Comparison of ENCODE assay signal across 10 cellular contexts in the genomic region with DNA sequence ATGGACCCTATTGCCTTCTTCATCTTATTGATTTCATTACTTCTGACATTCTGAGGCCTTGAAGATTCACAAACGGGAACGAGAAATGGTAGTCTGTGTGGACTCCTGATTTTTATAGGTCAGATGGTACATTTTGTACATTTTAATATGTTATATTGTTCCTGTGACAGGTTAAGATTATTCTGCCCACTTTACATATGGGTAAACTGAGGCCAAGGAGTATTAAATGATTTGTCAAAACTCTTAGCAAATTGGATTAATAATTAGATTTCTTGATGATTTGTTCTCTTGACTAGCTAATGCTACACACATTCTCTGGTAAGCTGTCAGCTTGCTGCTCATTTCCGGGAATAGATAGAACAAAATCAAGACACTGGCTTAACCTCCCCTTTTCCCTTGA. TPM values are rescaled to one million over a fixed set of nuclear protein-coding genes. Genes with fewer than 3 reads are reported as not detected.
A peak's percentile ranks its signal among the peaks of the same experiment; 100 is the strongest.
DNase-seq lines count a peak whose midpoint lies in the region; ATAC-seq, FAIRE-seq and TF ChIP-seq lines count a peak whose summit lies in the region.
"Had no signal": no experiment of that assay in that cellular context is flagged by ENCODE, and none has a peak within 500 bp of the region (broad histone marks: within the 10 kb centered on the region; RNA-seq: fewer than 3 reads in every experiment).

No MANE protein-coding gene starts in this region.

- H3K56ac ChIP-seq in H1 (replicated peaks; ENCODE audit: insufficient read length, low read depth, low read length) = no peak overlapping the region

- H3K79me1 ChIP-seq in H1 (ENCODE audit: low read depth, low read length) (peaks cover 20% of the 10 kb centered on the region), trophoblast cell (ENCODE audit: low read length) (peaks cover 16% of the 10 kb centered on the region)

- peak overlapping the region; percentile 17 for H3K27ac Mint-ChIP-seq in CD8-positive, alpha-beta T cell

- no peaks in the 10 kb centered on the region for H3K9me3 Mint-ChIP-seq in CD8-positive, alpha-beta T cell

- CTCF ChIA-PET in CD8-positive, alpha-beta T cell (lab: Charles Lee) = interaction anchor here (11.2 kb wide), 1 partner anchor 12 kb away, joined by 154 read pairs; a partner anchor contains a TSS
- CTCF ChIA-PET in H1 (lab: Charles Lee; ENCODE audit: partially characterized antibody) = interaction anchor here (1.3 to 13.6 kb wide), 2 partner anchors 9 to 10 kb away, joined by 4 to 196 read pairs; a partner anchor contains a TSS

- no peak for TF ChIP-seq EP300 in H1 (IDR thresholded peaks at IDR 0.05; ENCODE audit: borderline replicate concordance in 1 of 2, low read depth in 2 of 2, low read length in 2 of 2)

- DNase-seq in CD8-positive, alpha-beta T cell = no peak
- no peak for DNase-seq in H1 (ENCODE audit: low read depth in 1 of 2, low spot score in 2 of 2)
- no peak for DNase-seq in trophoblast cell
- no peak for DNase-seq in BE2C
- no peak for DNase-seq in islet precursor cell
- DNase-seq in NCI-H510A (lab: John Stamatoyannopoulos, UW) = no peak
- no peak for DNase-seq in NCI-H146 treated with DMSO at 0.1 percent for 48 hours (lab: John Stamatoyannopoulos, UW; ENCODE audit: unreplicated experiment)
- DNase-seq: erythroblast, ovary had no signal

- H2BK20ac ChIP-seq in H1 (ENCODE audit: low read length) = no peak overlapping the region

- peaks cover 43% of the 10 kb centered on the region for H3K4me1 Mint-ChIP-seq in CD8-positive, alpha-beta T cell (ENCODE audit: low read depth)

- no peak overlapping the region for H2BK120ac ChIP-seq in H1 (replicated peaks; ENCODE audit: low read depth, low read length)
- no peak overlapping the region for H2BK120ac ChIP-seq in trophoblast cell (ENCODE audit: insufficient read depth, low read length, poor library complexity)

- H3K27ac ChIP-seq in CD8-positive, alpha-beta T cell (ENCODE audit: low read depth, low read length) = no peak overlapping the region
- no peak overlapping the region for H3K27ac ChIP-seq in H1 (ENCODE audit: low read depth, low read length)
- no peak overlapping the region for H3K27ac ChIP-seq in trophoblast cell (ENCODE audit: low read depth, low read length)

- ATAC-seq in CD8-positive, alpha-beta T cell = no peak

- no peak overlapping the region for H2BK15ac ChIP-seq in H1 (ENCODE audit: low read length)

- no peaks in the 10 kb centered on the region for H3K9me2 ChIP-seq in Loucy (replicated peaks; ENCODE audit: low read depth, low read length)

- H3K27me3 ChIP-seq in CD8-positive, alpha-beta T cell (ENCODE audit: insufficient read depth, low read length) = no peaks in the 10 kb centered on the region
- H3K27me3 ChIP-seq in Loucy (ENCODE audit: insufficient read depth, low read length, poor library complexity, severe bottlenecking) (no peaks in the 10 kb centered on the region), H1 (replicated peaks in 1 of 4; ENCODE audit: control insufficient read depth in 3 of 4, extremely low read depth in 1 of 4, insufficient read depth in 3 of 4, low read length in 3 of 4) (no peaks in the 10 kb centered on the region), trophoblast cell (ENCODE audit: insufficient read depth, low read length) (no peaks in the 10 kb centered on the region), BE2C (no peaks in the 10 kb centered on the region)
- H3K27me3 ChIP-seq: ovary had no signal

- H4K5ac ChIP-seq in H1 (ENCODE audit: insufficient read length, low read depth, low read length) = no peak overlapping the region

- H3K4me3 ChIP-seq in CD8-positive, alpha-beta T cell (ENCODE audit: low read depth, low read length) = peak overlapping the region; percentile 85
- H3K4me3 ChIP-seq in Loucy (ENCODE audit: low read length, poor library complexity, severe bottlenecking) = peak overlapping the region; percentile 78
- peak overlapping the region in 1 of 4 experiments; percentile 91; a peak in 2 of 8 replicates for H3K4me3 ChIP-seq in H1 (ENCODE audit: extremely low read depth in 1 of 4, insufficient read depth in 2 of 4, low read depth in 3 of 4, low read length in 4 of 4)
- no peak overlapping the region for H3K4me3 ChIP-seq in trophoblast cell (ENCODE audit: low read depth, low read length)
- no peak overlapping the region for H3K4me3 ChIP-seq in BE2C (ENCODE audit: low read depth, low read length)

- H4K91ac ChIP-seq in H1 (replicated peaks; ENCODE audit: insufficient read length, low read length) = no peak overlapping the region
- H4K91ac ChIP-seq in trophoblast cell (ENCODE audit: low read depth, low read length) = no peak overlapping the region

- no peak overlapping the region for H3K4ac ChIP-seq in H1 (replicated peaks; ENCODE audit: insufficient read length, low read depth, low read length)
- peak overlapping the region; percentile 34 for H3K4ac ChIP-seq in trophoblast cell (ENCODE audit: low read depth, low read length)

- peak overlapping the region; percentile 89 for H3K4me2 ChIP-seq in Loucy (ENCODE audit: low read depth, low read length, poor library complexity, severe bottlenecking)
- peak overlapping the region; percentile 98 for H3K4me2 ChIP-seq in H1 (ENCODE audit: insufficient read depth in 1 of 2, low read depth in 2 of 2, low read length in 2 of 2)
- H3K4me2 ChIP-seq in trophoblast cell (ENCODE audit: low read length) = peak overlapping the region; percentile 90

- POLR2A ChIA-PET in CD8-positive, alpha-beta T cell (lab: Charles Lee) = interaction anchor here (1.6 to 5.8 kb wide), 4 partner anchors 8 to 127 kb away, joined by 4 to 145 read pairs (median 7); a partner anchor contains a TSS
- POLR2A ChIA-PET in H1 (lab: Charles Lee; ENCODE audit: partially characterized antibody) = interaction anchor here (0.5 to 8.2 kb wide), 12 partner anchors 8 to 221 kb away, joined by 3 to 254 read pairs (median 6); a partner anchor contains a TSS

- no peak; a peak in 1 of 3 replicates for TF ChIP-seq POLR2A in H1 (IDR thresholded peaks at IDR 0.05; ENCODE audit: control extremely low read depth in 1 of 2, low read depth in 2 of 2, low read length in 2 of 2)

- H3K18ac ChIP-seq in H1 (ENCODE audit: extremely low read depth, low read length) = no peak overlapping the region
- no peak overlapping the region for H3K18ac ChIP-seq in trophoblast cell (ENCODE audit: low read length)

- no peak overlapping the region for H3K23ac ChIP-seq in H1 (ENCODE audit: insufficient read length)
- no peak overlapping the region for H3K23ac ChIP-seq in trophoblast cell (ENCODE audit: low read length)

- H3K4me3 Mint-ChIP-seq in CD8-positive, alpha-beta T cell = peak overlapping the region; percentile 93

- peaks cover 36% of the 10 kb centered on the region for H3K79me2 ChIP-seq in Loucy (ENCODE audit: insufficient read depth, low read length)
- H3K79me2 ChIP-seq in H1 (ENCODE audit: control insufficient read depth in 1 of 2, insufficient read depth in 2 of 2, low read length in 2 of 2) = peaks cover 10 to 39% of the 10 kb centered on the region in 2 experiments
- H3K79me2 ChIP-seq in trophoblast cell (ENCODE audit: control insufficient read depth, insufficient read depth, low read length, poor library complexity) = peaks cover 16% of the 10 kb centered on the region

- FAIRE-seq in H1 (lab: Jason Lieb, UNC) = no peak

- H4K20me1 ChIP-seq in Loucy (ENCODE audit: insufficient read depth, low read length, poor library complexity, severe bottlenecking) = peaks cover 14% of the 10 kb centered on the region
- peaks cover 2 to 3% of the 10 kb centered on the region in 2 experiments for H4K20me1 ChIP-seq in H1 (replicated peaks in 1 of 2; ENCODE audit: control insufficient read depth in 1 of 2, insufficient read depth in 2 of 2, low read length in 2 of 2)

- no peak overlapping the region for H2BK5ac ChIP-seq in H1 (ENCODE audit: low read depth, low read length)
- H2BK5ac ChIP-seq in trophoblast cell (ENCODE audit: low read depth, low read length, poor library complexity) = no peak overlapping the region

- H4K12ac ChIP-seq in trophoblast cell (ENCODE audit: low read depth, low read length) = no peak overlapping the region

- peaks cover 40% of the 10 kb centered on the region for H3K36me3 Mint-ChIP-seq in CD8-positive, alpha-beta T cell

- H3F3A ChIP-seq in Loucy (ENCODE audit: low read depth) = no peaks in the 10 kb centered on the region

- intact Hi-C loops in CD8-positive, alpha-beta T cell (cut with DNase I, micrococcal nuclease) = no loop called here

- H3K9ac ChIP-seq in Loucy (ENCODE audit: low read depth, low read length, poor library complexity, severe bottlenecking) = peak overlapping the region; percentile 11
- H3K9ac ChIP-seq in H1 (replicated peaks in 1 of 4; ENCODE audit: extremely low read depth in 1 of 4, low read depth in 3 of 4, low read length in 3 of 4) = no peak overlapping the region
- no peak overlapping the region for H3K9ac ChIP-seq in trophoblast cell (ENCODE audit: low read length)

- H3K9me3 ChIP-seq in CD8-positive, alpha-beta T cell (ENCODE audit: low read length) = no peaks in the 10 kb centered on the region
- H3K9me3 ChIP-seq in Loucy (ENCODE audit: insufficient read depth, low read depth, low read length) = no peaks in the 10 kb centered on the region
- H3K9me3 ChIP-seq in H1 (ENCODE audit: insufficient read depth in 2 of 2, low read depth in 1 of 2, low read length in 1 of 2) = no peaks in the 10 kb centered on the region
- H3K9me3 ChIP-seq in trophoblast cell (ENCODE audit: insufficient read depth, low read depth, low read length) = no peaks in the 10 kb centered on the region
- no peaks in the 10 kb centered on the region for H3K9me3 ChIP-seq in BE2C
- H3K9me3 ChIP-seq: ovary had no signal

- H3K14ac ChIP-seq in H1 (ENCODE audit: insufficient read length) = no peak overlapping the region
- H3K14ac ChIP-seq in trophoblast cell (ENCODE audit: low read length) = no peak overlapping the region

- H2BK12ac ChIP-seq in H1 (ENCODE audit: low read depth, low read length) (no peak overlapping the region), trophoblast cell (ENCODE audit: low read length) (no peak overlapping the region)

- TF ChIP-seq RAD21 in H1 (IDR thresholded peaks at IDR 0.05 in 1 of 2, conservative IDR thresholded peaks at IDR 0.05 in 1 of 2; ENCODE audit: low read depth in 2 of 2, low read length in 2 of 2) = no peak

- no peaks in the 10 kb centered on the region for H3K27me3 Mint-ChIP-seq in CD8-positive, alpha-beta T cell (ENCODE audit: low read depth)

- H2AFZ ChIP-seq in Loucy (ENCODE audit: low read length) (no peak overlapping the region), H1 (ENCODE audit: low read length) (no peak overlapping the region), trophoblast cell (ENCODE audit: insufficient read depth, low read length, poor library complexity) (no peak overlapping the region)

- H3K36me3 ChIP-seq in CD8-positive, alpha-beta T cell (ENCODE audit: insufficient read depth, low read length) = peaks cover 7% of the 10 kb centered on the region
- peaks cover 2% of the 10 kb centered on the region; the same call in 1 of the 2 replicates for H3K36me3 ChIP-seq in Loucy (ENCODE audit: insufficient read depth, low read length)
- peaks cover 10 to 37% (median 28%) of the 10 kb centered on the region in 4 experiments for H3K36me3 ChIP-seq in H1 (ENCODE audit: control insufficient read depth in 2 of 4, insufficient read depth in 4 of 4, low read length in 3 of 4)
- peaks cover 10 to 25% of the 10 kb centered on the region in 2 experiments for H3K36me3 ChIP-seq in trophoblast cell (ENCODE audit: control insufficient read depth in 1 of 2, insufficient read depth in 2 of 2, low read length in 2 of 2)
- peaks cover 10% of the 10 kb centered on the region for H3K36me3 ChIP-seq in BE2C

- H3K23me2 ChIP-seq in H1 (ENCODE audit: low read depth, low read length) = peaks cover 8% of the 10 kb centered on the region; the same call in 1 of the 2 replicates

- H2AK5ac ChIP-seq in H1 (ENCODE audit: low read depth, low read length) (no peak overlapping the region), trophoblast cell (ENCODE audit: low read length) (no peak overlapping the region)

- H3K4me1 ChIP-seq in CD8-positive, alpha-beta T cell (ENCODE audit: insufficient read depth, low read length) = peaks cover 23% of the 10 kb centered on the region
- H3K4me1 ChIP-seq in Loucy (ENCODE audit: insufficient read depth, low read length, poor library complexity, severe bottlenecking) = peaks cover 41% of the 10 kb centered on the region
- H3K4me1 ChIP-seq in H1 (replicated peaks in 1 of 4; ENCODE audit: control insufficient read depth in 3 of 4, insufficient read depth in 4 of 4, low read length in 3 of 4) = peaks cover 0 to 5% (median 2%) of the 10 kb centered on the region in 4 experiments; a peak in 4 of 7 replicates
- H3K4me1 ChIP-seq in trophoblast cell (ENCODE audit: control insufficient read depth in 1 of 2, insufficient read depth in 2 of 2, low read length in 2 of 2) = peaks cover 2 to 12% of the 10 kb centered on the region in 2 experiments
- no peaks in the 10 kb centered on the region; the same call in 1 of the 2 replicates for H3K4me1 ChIP-seq in BE2C

- H4K8ac ChIP-seq in H1 (ENCODE audit: extremely low read depth, insufficient read depth, low read length) (no peak overlapping the region), trophoblast cell (ENCODE audit: low read depth, low read length) (no peak overlapping the region)

- 87% methylated on average over 3 of the region's 3 CpGs; no CpG with 5 or more reads in 1 of the 2 experiments for WGBS in H1 (ENCODE audit: extremely low coverage in 1 of 2, insufficient coverage in 1 of 2, insufficient read length in 1 of 2, insufficient replicate concordance in 2 of 2, low coverage in 1 of 2, low lambda C conversion rate in 2 of 2, missing lambda C conversion rate in 1 of 2), 2 experiments
- no CpG with 5 or more reads among the region's 3 CpGs for WGBS in trophoblast cell (ENCODE audit: extremely low coverage, insufficient coverage, insufficient read length)

- no peak for TF ChIP-seq CTCF in CD8-positive, alpha-beta T cell (IDR thresholded peaks at IDR 0.05)
- TF ChIP-seq CTCF in Loucy (conservative IDR thresholded peaks at IDR 0.05; ENCODE audit: low read length) = no peak
- TF ChIP-seq CTCF in H1 (IDR thresholded peaks at IDR 0.05; ENCODE audit: control extremely low read depth in 1 of 3, insufficient read depth in 1 of 3, low read depth in 1 of 3, low read length in 3 of 3) = no peak
- TF ChIP-seq CTCF in BE2C (IDR thresholded peaks at IDR 0.05; ENCODE audit: low read depth, low read length) = no peak

RNA-seq across cellular contexts. Expression of a gene that starts 1.9 kb away (rescaled TPM):
- total RNA-seq in CD8-positive, alpha-beta T cell = 10 to 100 TPM; 99.8 to 99.9 TPM
- total RNA-seq in H1 (2021; fragmentation: NEBNext Ultra II Directional; extraction: Animal tissue kit (Norgen Biotek cat#: 25700)) = 57.6 and 58.9 TPM in 2 replicates
- 72.7 and 75.3 TPM in 2 replicates for polyA plus RNA-seq in H1 (2011; rRNA removed)
- 53.4 TPM for polyA plus RNA-seq in H1 (2011; cell fraction: cytosol; rRNA removed)
- 63.8 TPM for polyA plus RNA-seq in H1 (2011; cell fraction: nucleus; rRNA removed)
- 41.9 to 50.1 TPM (median 45.5 TPM) in 4 replicates for polyA plus RNA-seq in H1 (2012, experiment 1 of 2)
- polyA plus RNA-seq in H1 (2012, experiment 2 of 2) = 60.5 TPM
- 37.7 TPM for polyA plus RNA-seq in H1 (2013, experiment 1 of 2)
- polyA plus RNA-seq in H1 (2013, experiment 2 of 2) = 38.8 TPM
- 63.2 and 71.0 TPM in 2 replicates for polyA minus RNA-seq in H1 (2011; rRNA and poly(A)+ RNA removed)
- polyA minus RNA-seq in H1 (2011; cell fraction: cytosol; rRNA and poly(A)+ RNA removed) = 44.5 TPM
- 36.9 TPM for polyA minus RNA-seq in H1 (2011; cell fraction: nucleus; rRNA and poly(A)+ RNA removed)
- polyA plus RNA-seq in trophoblast cell (2013) = 39.8 and 41.7 TPM in 2 replicates
- polyA plus RNA-seq in BE2C (2012; ENCODE audit: insufficient read depth, insufficient read length, low read depth) = 40.1 TPM

RNA-seq across cellular contexts. Expression of a gene that starts 8.4 kb away (rescaled TPM):
- not detected for total RNA-seq in CD8-positive, alpha-beta T cell
- total RNA-seq in H1 (2021; fragmentation: NEBNext Ultra II Directional; extraction: Animal tissue kit (Norgen Biotek cat#: 25700)) = 20.8 and 23.2 TPM in 2 replicates
- polyA plus RNA-seq in H1 (2011; rRNA removed) = 12.1 and 18.4 TPM in 2 replicates
- polyA plus RNA-seq in H1 (2011; cell fraction: cytosol; rRNA removed) = 19.9 TPM
- polyA plus RNA-seq in H1 (2011; cell fraction: nucleus; rRNA removed) = 13.5 TPM
- 15.6 to 20.5 TPM (median 19.3 TPM) in 4 replicates for polyA plus RNA-seq in H1 (2012, experiment 1 of 2)
- polyA plus RNA-seq in H1 (2012, experiment 2 of 2) = 13.7 TPM
- polyA plus RNA-seq in H1 (2013, experiment 1 of 2) = 21.5 TPM
- 21.8 TPM for polyA plus RNA-seq in H1 (2013, experiment 2 of 2)
- 20.7 and 28.4 TPM in 2 replicates for polyA minus RNA-seq in H1 (2011; rRNA and poly(A)+ RNA removed)
- polyA minus RNA-seq in H1 (2011; cell fraction: cytosol; rRNA and poly(A)+ RNA removed) = 13.6 TPM
- polyA minus RNA-seq in H1 (2011; cell fraction: nucleus; rRNA and poly(A)+ RNA removed) = 21.7 TPM
- 13.6 and 14.2 TPM in 2 replicates for polyA plus RNA-seq in trophoblast cell (2013)
- polyA plus RNA-seq in BE2C (2012; ENCODE audit: insufficient read depth, insufficient read length, low read depth) = 1.4 TPM

RNA-seq across cellular contexts. Expression of a gene that starts 12.5 kb away (rescaled TPM):
- total RNA-seq in CD8-positive, alpha-beta T cell = 10 to 100 TPM; 60.2 to 60.3 TPM
- total RNA-seq in H1 (2021; fragmentation: NEBNext Ultra II Directional; extraction: Animal tissue kit (Norgen Biotek cat#: 25700)) = 78.1 and 79.7 TPM in 2 replicates
- polyA plus RNA-seq in H1 (2011; rRNA removed) = 21.1 and 27.1 TPM in 2 replicates
- polyA plus RNA-seq in H1 (2011; cell fraction: cytosol; rRNA removed) = 30.5 TPM
- polyA plus RNA-seq in H1 (2011; cell fraction: nucleus; rRNA removed) = 28.9 TPM
- 53.0 to 64.5 TPM (median 56.6 TPM) in 4 replicates for polyA plus RNA-seq in H1 (2012, experiment 1 of 2)
- polyA plus RNA-seq in H1 (2012, experiment 2 of 2) = 8.1 TPM
- 29.4 TPM for polyA plus RNA-seq in H1 (2013, experiment 1 of 2)
- 28.2 TPM for polyA plus RNA-seq in H1 (2013, experiment 2 of 2)
- 88.3 and 90.0 TPM in 2 replicates for polyA minus RNA-seq in H1 (2011; rRNA and poly(A)+ RNA removed)
- polyA minus RNA-seq in H1 (2011; cell fraction: cytosol; rRNA and poly(A)+ RNA removed) = 53.7 TPM
- polyA minus RNA-seq in H1 (2011; cell fraction: nucleus; rRNA and poly(A)+ RNA removed) = 55.1 TPM
- polyA plus RNA-seq in trophoblast cell (2013) = 25.5 and 26.6 TPM in 2 replicates
- 41.7 TPM for polyA plus RNA-seq in BE2C (2012; ENCODE audit: insufficient read depth, insufficient read length, low read depth)

Comparison
In these comparisons a context has a peak if more than half of its experiments do, and no peak if none do; other contexts are left out.
1. H3K4me3 ChIP-seq: peak in CD8-positive, alpha-beta T cell (single experiment) and Loucy (single experiment); none in trophoblast cell (single experiment) and BE2C (single experiment).
2. RNA of a gene that starts 8.4 kb away (total RNA-seq): 20.8 to 23.2 TPM in H1; not detected in CD8-positive, alpha-beta T cell; every median in the first group is over 10 times any median in the second.
3. Peak in every context shown above with its lines, with median percentiles within 50 percentile points of each other: H3K4me2 ChIP-seq.